In the genomic region with DNA sequence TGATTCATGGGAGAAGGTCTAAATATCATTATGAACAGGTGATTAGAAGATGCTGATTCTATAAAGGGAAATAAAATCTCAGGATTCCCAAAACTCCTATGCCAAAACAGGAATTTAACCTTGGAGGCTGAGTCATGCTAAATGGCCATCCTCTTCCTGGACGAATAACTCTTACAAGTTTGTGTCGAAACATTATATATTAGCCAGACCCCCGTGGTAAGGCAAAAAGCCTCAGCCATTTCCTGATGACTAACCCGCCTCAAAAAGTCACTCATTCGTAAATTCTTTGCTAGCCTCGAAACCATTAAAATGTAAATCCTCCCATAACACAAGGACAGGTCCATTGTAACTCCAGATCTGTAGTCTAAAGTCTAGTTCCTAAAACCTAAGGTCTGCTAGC, we compare ENCODE assay signal across 9 cellular contexts. TPM values are rescaled to one million over a fixed set of nuclear protein-coding genes. Genes with fewer than 3 reads are reported as not detected.
DNase-seq lines count a peak whose midpoint lies in the region; ATAC-seq and TF ChIP-seq lines count a peak whose summit lies in the region.
"Had no signal": no experiment of that assay in that cellular context is flagged by ENCODE, and none has a peak within 500 bp of the region (broad histone marks: within the 10 kb centered on the region; RNA-seq: fewer than 3 reads in every experiment).

No MANE protein-coding gene starts in this region.

- H3K27me3 ChIP-seq in Loucy (ENCODE audit: insufficient read depth, low read length, poor library complexity, severe bottlenecking) (no peaks in the 10 kb centered on the region), left ventricle myocardium inferior (ENCODE audit: low read depth) (no peaks in the 10 kb centered on the region), lower lobe of right lung (ENCODE audit: low read depth) (no peaks in the 10 kb centered on the region)

- DNase-seq in AG09319 (ENCODE audit: extremely low read depth, low read depth), result peak; percentile 54
- peak; percentile 8 for DNase-seq in fibroblast of the conjunctiva (ENCODE audit: low read depth)
- DNase-seq in left ventricle myocardium inferior, result no peak
- no peak for DNase-seq in lower lobe of right lung
- DNase-seq in DMS114 treated with DMSO at 0.1 percent for 48 hours (lab: John Stamatoyannopoulos, UW; ENCODE audit: unreplicated experiment), result no peak
- no peak for DNase-seq in CD1c-positive myeloid dendritic cell (ENCODE audit: extremely low spot score)

- H3K4me1 ChIP-seq in Loucy (ENCODE audit: insufficient read depth, low read length, poor library complexity, severe bottlenecking) (peaks cover 29% of the 10 kb centered on the region), left ventricle myocardium inferior (no peaks in the 10 kb centered on the region), lower lobe of right lung (peaks cover 10% of the 10 kb centered on the region)

- H2AFZ ChIP-seq in Loucy (ENCODE audit: low read length), result no peak overlapping the region

- peak; percentile 80 for ATAC-seq in GM21529 (IDR thresholded peaks at IDR 0.05; ENCODE audit: unreplicated experiment)
- no peak for ATAC-seq in lower lobe of right lung

- TF ChIP-seq CTCF in AG09319 (IDR thresholded peaks at IDR 0.05; ENCODE audit: low read depth, low read length) (no peak), Loucy (conservative IDR thresholded peaks at IDR 0.05; ENCODE audit: low read length) (no peak), left ventricle myocardium inferior (IDR thresholded peaks at IDR 0.05; ENCODE audit: borderline replicate concordance) (no peak), lower lobe of right lung (IDR thresholded peaks at IDR 0.05) (no peak)

- H3K36me3 ChIP-seq in Loucy (ENCODE audit: insufficient read depth, low read length) (peaks cover 50% of the 10 kb centered on the region), left ventricle myocardium inferior (peaks cover 79% of the 10 kb centered on the region), lower lobe of right lung (peaks cover 84% of the 10 kb centered on the region)

- intact Hi-C loops in left ventricle myocardium inferior (cut with micrococcal nuclease) (no loop called here), lower lobe of right lung (cut with DNase I) (no loop called here)

- H3F3A ChIP-seq in Loucy (ENCODE audit: low read depth), result peaks cover 8% of the 10 kb centered on the region; the same call in 1 of the 2 replicates

- H3K27ac ChIP-seq in left ventricle myocardium inferior (replicated peaks) (no peak overlapping the region), lower lobe of right lung (no peak overlapping the region)
- H3K27ac ChIP-seq: SK-N-MC had no signal

- H3K9me3 ChIP-seq in Loucy (ENCODE audit: insufficient read depth, low read depth, low read length) (no peaks in the 10 kb centered on the region), left ventricle myocardium inferior (replicated peaks) (no peaks in the 10 kb centered on the region), lower lobe of right lung (no peaks in the 10 kb centered on the region)

- peaks cover 7% of the 10 kb centered on the region; the same call in 1 of the 2 replicates for H3K79me2 ChIP-seq in Loucy (ENCODE audit: insufficient read depth, low read length)

- peak overlapping the region; percentile 74 for H3K4me2 ChIP-seq in Loucy (ENCODE audit: low read depth, low read length, poor library complexity, severe bottlenecking)

- H4K20me1 ChIP-seq in Loucy (ENCODE audit: insufficient read depth, low read length, poor library complexity, severe bottlenecking), result no peaks in the 10 kb centered on the region

- H3K9ac ChIP-seq in Loucy (ENCODE audit: low read depth, low read length, poor library complexity, severe bottlenecking), result peak overlapping the region; percentile 14

- no peaks in the 10 kb centered on the region for H3K9me2 ChIP-seq in Loucy (replicated peaks; ENCODE audit: low read depth, low read length)

- peak overlapping the region; percentile 56 for H3K4me3 ChIP-seq in Loucy (ENCODE audit: low read length, poor library complexity, severe bottlenecking)
- no peak overlapping the region for H3K4me3 ChIP-seq in left ventricle myocardium inferior
- no peak overlapping the region for H3K4me3 ChIP-seq in lower lobe of right lung
- H3K4me3 ChIP-seq: SK-N-MC had no signal

RNA-seq across cellular contexts. Expression of a gene that starts 32.0 kb away (rescaled TPM):
- total RNA-seq in left ventricle myocardium inferior (35.9 TPM), lower lobe of right lung (36.4 TPM)

Comparison
In these comparisons a context has a peak if more than half of its experiments do, and no peak if none do; other contexts are left out.
1. DNase-seq: peak in AG09319 (single experiment) and fibroblast of the conjunctiva (single experiment); none in left ventricle myocardium inferior (single experiment), lower lobe of right lung (single experiment), DMS114 treated with DMSO at 0.1 percent for 48 hours (single experiment) and CD1c-positive myeloid dendritic cell (single experiment).